Comparison of ENCODE assay signal across 1 cellular context in the genomic region with DNA sequence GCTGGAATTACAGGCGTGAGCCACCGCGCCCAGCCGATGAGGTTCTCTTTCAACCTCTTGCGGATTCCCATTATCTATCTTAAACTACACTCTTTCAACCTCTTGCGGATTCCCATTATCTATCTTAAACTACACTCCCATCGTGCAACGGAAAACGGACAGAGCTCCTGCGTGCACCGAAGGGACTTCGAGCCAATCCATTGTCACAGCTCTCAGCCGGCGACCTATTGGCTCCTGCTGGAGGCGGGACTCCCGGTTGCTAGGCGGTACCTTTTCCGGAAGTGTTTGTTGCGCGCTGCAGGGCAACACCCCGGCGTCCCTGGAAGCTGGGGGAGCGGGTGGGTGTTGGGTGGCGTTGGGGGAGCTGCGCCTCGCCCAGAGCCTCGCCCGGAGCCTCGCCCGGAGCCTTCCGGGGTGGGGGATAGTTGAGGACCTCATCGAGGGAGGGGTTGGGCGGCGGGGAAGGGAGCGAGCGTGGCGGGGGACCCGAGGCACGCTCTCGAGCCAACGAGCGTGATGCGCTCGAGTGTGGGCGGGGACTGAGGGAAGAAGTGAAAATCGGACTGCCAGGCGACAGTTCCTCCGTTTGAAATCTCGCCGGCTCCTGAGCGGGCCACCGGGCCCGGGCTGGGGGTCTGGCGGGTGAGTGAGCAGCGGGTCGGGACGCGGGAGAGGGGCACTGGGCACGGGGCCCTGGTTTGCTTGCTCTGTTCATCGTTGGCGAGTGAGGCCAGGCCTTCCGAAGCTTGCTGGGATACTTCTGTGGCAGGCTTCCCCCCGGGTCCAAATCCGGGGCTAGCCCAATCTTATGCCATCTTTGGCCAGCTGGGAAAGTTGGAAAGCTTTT.
A peak's percentile ranks its signal among the peaks of the same experiment; 100 is the strongest.
TF ChIP-seq lines count a peak whose summit lies in the region.

A gene (plus strand): TSS at position 288 of the 847 bp plus-strand sequence. CDS start 10,733 bp downstream, outside the sequence.

TF ChIP-seq in A549, 52 proteins besides CTCF, POLR2A, EP300 and RAD21 (continued from another document):
- TF ChIP-seq, protein P1, sequence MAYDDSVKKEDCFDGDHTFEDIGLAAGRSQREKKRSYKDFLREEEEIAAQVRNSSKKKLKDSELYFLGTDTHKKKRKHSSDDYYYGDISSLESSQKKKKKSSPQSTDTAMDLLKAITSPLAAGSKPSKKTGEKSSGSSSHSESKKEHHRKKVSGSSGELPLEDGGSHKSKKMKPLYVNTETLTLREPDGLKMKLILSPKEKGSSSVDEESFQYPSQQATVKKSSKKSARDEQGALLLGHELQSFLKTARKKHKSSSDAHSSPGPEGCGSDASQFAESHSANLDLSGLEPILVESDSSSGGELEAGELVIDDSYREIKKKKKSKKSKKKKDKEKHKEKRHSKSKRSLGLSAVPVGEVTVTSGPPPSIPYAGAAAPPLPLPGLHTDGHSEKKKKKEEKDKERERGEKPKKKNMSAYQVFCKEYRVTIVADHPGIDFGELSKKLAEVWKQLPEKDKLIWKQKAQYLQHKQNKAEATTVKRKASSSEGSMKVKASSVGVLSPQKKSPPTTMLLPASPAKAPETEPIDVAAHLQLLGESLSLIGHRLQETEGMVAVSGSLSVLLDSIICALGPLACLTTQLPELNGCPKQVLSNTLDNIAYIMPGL (CRISPR knock-in tag; IDR thresholded peaks at IDR 0.05; ENCODE audit: borderline replicate concordance) = no peak
- TF ChIP-seq JUNB (IDR thresholded peaks at IDR 0.05) = no peak
- no peak for TF ChIP-seq HOXB13 (CRISPR knock-in tag; IDR thresholded peaks at IDR 0.05; ENCODE audit: low read depth)
- no peak for TF ChIP-seq ZFP36 (IDR thresholded peaks at IDR 0.05; ENCODE audit: borderline replicate concordance, partially characterized antibody)
- no peak for TF ChIP-seq RNF2 (IDR thresholded peaks at IDR 0.05; ENCODE audit: borderline replicate concordance, low read depth)
- TF ChIP-seq CHD4 (IDR thresholded peaks at IDR 0.05; ENCODE audit: borderline replicate concordance) = peak; percentile 85; the same call in 1 of the 2 replicates
- no peak for TF ChIP-seq NR3C1 (IDR thresholded peaks at IDR 0.05)
- TF ChIP-seq NFE2L2 (conservative IDR thresholded peaks at IDR 0.05; ENCODE audit: low read length) = no peak
- TF ChIP-seq RCOR1 (IDR thresholded peaks at IDR 0.05; ENCODE audit: low read depth, low read length) = no peak
- no peak for TF ChIP-seq EHF (CRISPR knock-in tag; IDR thresholded peaks at IDR 0.05)
- TF ChIP-seq CHD2 (IDR thresholded peaks at IDR 0.05; ENCODE audit: low read length, partially characterized antibody) = no peak
- TF ChIP-seq TFCP2L1 (CRISPR knock-in tag; IDR thresholded peaks at IDR 0.05) = no peak
- no peak for TF ChIP-seq KDM1A (IDR thresholded peaks at IDR 0.05; ENCODE audit: low read depth)
- TF ChIP-seq, protein P2, sequence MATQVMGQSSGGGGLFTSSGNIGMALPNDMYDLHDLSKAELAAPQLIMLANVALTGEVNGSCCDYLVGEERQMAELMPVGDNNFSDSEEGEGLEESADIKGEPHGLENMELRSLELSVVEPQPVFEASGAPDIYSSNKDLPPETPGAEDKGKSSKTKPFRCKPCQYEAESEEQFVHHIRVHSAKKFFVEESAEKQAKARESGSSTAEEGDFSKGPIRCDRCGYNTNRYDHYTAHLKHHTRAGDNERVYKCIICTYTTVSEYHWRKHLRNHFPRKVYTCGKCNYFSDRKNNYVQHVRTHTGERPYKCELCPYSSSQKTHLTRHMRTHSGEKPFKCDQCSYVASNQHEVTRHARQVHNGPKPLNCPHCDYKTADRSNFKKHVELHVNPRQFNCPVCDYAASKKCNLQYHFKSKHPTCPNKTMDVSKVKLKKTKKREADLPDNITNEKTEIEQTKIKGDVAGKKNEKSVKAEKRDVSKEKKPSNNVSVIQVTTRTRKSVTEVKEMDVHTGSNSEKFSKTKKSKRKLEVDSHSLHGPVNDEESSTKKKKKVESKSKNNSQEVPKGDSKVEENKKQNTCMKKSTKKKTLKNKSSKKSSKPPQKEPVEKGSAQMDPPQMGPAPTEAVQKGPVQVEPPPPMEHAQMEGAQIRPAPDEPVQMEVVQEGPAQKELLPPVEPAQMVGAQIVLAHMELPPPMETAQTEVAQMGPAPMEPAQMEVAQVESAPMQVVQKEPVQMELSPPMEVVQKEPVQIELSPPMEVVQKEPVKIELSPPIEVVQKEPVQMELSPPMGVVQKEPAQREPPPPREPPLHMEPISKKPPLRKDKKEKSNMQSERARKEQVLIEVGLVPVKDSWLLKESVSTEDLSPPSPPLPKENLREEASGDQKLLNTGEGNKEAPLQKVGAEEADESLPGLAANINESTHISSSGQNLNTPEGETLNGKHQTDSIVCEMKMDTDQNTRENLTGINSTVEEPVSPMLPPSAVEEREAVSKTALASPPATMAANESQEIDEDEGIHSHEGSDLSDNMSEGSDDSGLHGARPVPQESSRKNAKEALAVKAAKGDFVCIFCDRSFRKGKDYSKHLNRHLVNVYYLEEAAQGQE (IDR thresholded peaks at IDR 0.05) = no peak
- TF ChIP-seq MYC (IDR thresholded peaks at IDR 0.05; ENCODE audit: borderline replicate concordance, low read length) = no peak
- TF ChIP-seq, protein P3, sequence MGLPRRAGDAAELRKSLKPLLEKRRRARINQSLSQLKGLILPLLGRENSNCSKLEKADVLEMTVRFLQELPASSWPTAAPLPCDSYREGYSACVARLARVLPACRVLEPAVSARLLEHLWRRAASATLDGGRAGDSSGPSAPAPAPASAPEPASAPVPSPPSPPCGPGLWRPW (IDR thresholded peaks at IDR 0.05) = no peak
- no peak for TF ChIP-seq BHLHE40 (IDR thresholded peaks at IDR 0.05; ENCODE audit: low read depth, low read length)
- peak; percentile 81 for TF ChIP-seq PHF8 (IDR thresholded peaks at IDR 0.05; ENCODE audit: borderline replicate concordance, low read depth)
